Comparison of ENCODE assay signal across 22 cellular contexts in the genomic region with DNA sequence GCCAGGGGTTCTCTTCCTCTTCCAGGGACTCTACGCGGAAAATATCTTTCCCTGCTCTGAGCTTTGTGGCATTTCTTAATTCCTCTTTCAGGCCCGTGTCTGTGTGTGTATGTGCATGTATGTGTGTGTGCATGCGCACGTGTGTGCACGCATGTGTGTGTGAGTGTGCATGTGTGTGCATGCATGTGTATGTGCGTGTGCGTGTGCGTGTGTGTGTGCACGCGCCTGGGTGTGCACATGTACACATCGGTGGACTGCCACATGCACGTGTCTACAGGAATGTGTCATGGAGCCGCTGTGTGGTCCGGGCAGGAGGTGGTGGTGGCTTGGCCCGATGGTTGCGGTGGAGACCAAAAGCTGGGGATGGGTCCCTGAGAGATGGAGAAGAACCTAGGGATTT.
"Had no signal": no experiment of that assay in that cellular context is flagged by ENCODE, and none has a peak within 500 bp of the region (broad histone marks: within the 10 kb centered on the region; RNA-seq: fewer than 3 reads in every experiment).

No MANE protein-coding gene starts in this region.

- H3K27ac ChIP-seq: coronary artery, heart right ventricle, neutrophil, spleen, upper lobe of left lung, vagina had no signal

- H3K4me3 Mint-ChIP-seq: endodermal cell; naive thymus-derived CD8-positive, alpha-beta T cell; stimulated activated naive B cell treated with anti-CD40 and anti-IgM and Interleukin-4, amounts not matched to agents 10 μg/mL and 1 μg/mL and 100 μg/mL, for 72 hours had no signal

- H3K4me3 ChIP-seq: coronary artery, heart right ventricle, mucosa of descending colon, spleen, upper lobe of left lung, vagina had no signal

- DNase-seq: effector CD4-positive, alpha-beta T cell; endodermal cell; erythroblast; foreskin melanocyte; heart right ventricle; hypothalamus; islet precursor cell; mammary epithelial cell; mucosa of descending colon; naive thymus-derived CD8-positive, alpha-beta T cell; spleen; stimulated activated CD4-positive, alpha-beta T cell treated with anti-CD3 and anti-CD28 coated beads, Interleukin-15, amount 100 ng/mL, for 24 hours; stimulated activated CD4-positive, alpha-beta T cell treated with anti-CD3 and anti-CD28 coated beads, Interleukin-1b, Interleukin-23, amount 100 ng/mL, for 48 hours; stimulated activated CD4-positive, alpha-beta T cell treated with anti-CD3 and anti-CD28 coated beads, Interleukin-4, amount 100 ng/mL, for 24 hours; stimulated activated naive B cell treated with anti-CD40 and anti-IgM and Interleukin-4, amounts not matched to agents 10 μg/mL and 1 μg/mL and 100 μg/mL, for 72 hours had no signal

- H3K4me1 Mint-ChIP-seq: endodermal cell; stimulated activated naive B cell treated with anti-CD40 and anti-IgM and Interleukin-4, amounts not matched to agents 10 μg/mL and 1 μg/mL and 100 μg/mL, for 72 hours had no signal

- H3K27ac Mint-ChIP-seq: endodermal cell; stimulated activated naive B cell treated with anti-CD40 and anti-IgM and Interleukin-4, amounts not matched to agents 10 μg/mL and 1 μg/mL and 100 μg/mL, for 72 hours had no signal

- ATAC-seq: heart right ventricle; left lobe of liver; mucosa of descending colon; naive thymus-derived CD8-positive, alpha-beta T cell; sciatic nerve; stimulated activated naive B cell treated with anti-CD40 and anti-IgM and Interleukin-4, amounts not matched to agents 10 μg/mL and 1 μg/mL and 100 μg/mL, for 72 hours had no signal

- H3K9me3 ChIP-seq: heart right ventricle, mucosa of descending colon, neutrophil, spleen, upper lobe of left lung, vagina had no signal

- H3K27me3 ChIP-seq: neutrophil, upper lobe of left lung, vagina had no signal

- H3K4me1 ChIP-seq: heart right ventricle, spleen, upper lobe of left lung, vagina had no signal

- H3K36me3 ChIP-seq: heart right ventricle, neutrophil, spleen, upper lobe of left lung, vagina had no signal

- FAIRE-seq: endothelial cell of umbilical vein had no signal

- H3K9me3 Mint-ChIP-seq: endodermal cell; stimulated activated naive B cell treated with anti-CD40 and anti-IgM and Interleukin-4, amounts not matched to agents 10 μg/mL and 1 μg/mL and 100 μg/mL, for 72 hours had no signal

- H3K36me3 Mint-ChIP-seq: naive thymus-derived CD8-positive, alpha-beta T cell; stimulated activated naive B cell treated with anti-CD40 and anti-IgM and Interleukin-4, amounts not matched to agents 10 μg/mL and 1 μg/mL and 100 μg/mL, for 72 hours had no signal
